ENCODE assay signal across 29 cellular contexts in genomic region chr2:197809064-197809463, GRCh38. TPM values are rescaled to one million over a fixed set of nuclear protein-coding genes. Genes with fewer than 3 reads are reported as not detected.
DNase-seq lines count a peak whose midpoint lies in the region; ATAC-seq and TF ChIP-seq lines count a peak whose summit lies in the region.
"Had no signal": no experiment of that assay in that cellular context is flagged by ENCODE, and none has a peak within 500 bp of the region (broad histone marks: within the 10 kb centered on the region; RNA-seq: fewer than 3 reads in every experiment).

No MANE protein-coding gene starts in this region.

- H3K4me3 ChIP-seq in left ventricle myocardium inferior (peak overlapping the region; percentile 91), gastroesophageal sphincter (peak overlapping the region in 1 of 2 donors; percentile 93)
- H3K4me3 ChIP-seq: GM23338, hepatocyte, ovary, spleen, upper lobe of right lung had no signal

- no peak overlapping the region for H3K27ac Mint-ChIP-seq in activated CD8-positive, alpha-beta T cell treated with anti-CD3 and anti-CD28 coated beads, Interleukin-2, amount 10 ng/mL, durations not matched to agents 7 days and 5 days
- H3K27ac Mint-ChIP-seq: activated B cell treated with CpG ODN at 0.5 μM for 24 hours; activated CD4-positive, alpha-beta memory T cell treated with anti-CD3 and anti-CD28 coated beads for 36 hours; GM23338; HFFc6; nephron progenitor cell had no signal

- H3K27me3 ChIP-seq in left ventricle myocardium inferior (ENCODE audit: low read depth) (no peaks in the 10 kb centered on the region), gastroesophageal sphincter (no peaks in the 10 kb centered on the region)
- H3K27me3 ChIP-seq: ovary, upper lobe of right lung had no signal

- POLR2A ChIA-PET in activated CD8-positive, alpha-beta T cell treated with anti-CD3 and anti-CD28 coated beads, Interleukin-2, amount 10 ng/mL, durations not matched to agents 7 days and 5 days (lab: Charles Lee) = interaction anchor here (0.9 kb wide), 1 partner anchor 233 kb away, joined by 4 read pairs; no protein-coding TSS in a partner anchor

- H3K27me3 Mint-ChIP-seq in activated CD8-positive, alpha-beta T cell treated with anti-CD3 and anti-CD28 coated beads, Interleukin-2, amount 10 ng/mL, durations not matched to agents 7 days and 5 days (ENCODE audit: low read depth) = peaks cover 25% of the 10 kb centered on the region

- peaks cover 13% of the 10 kb centered on the region for H3K4me1 Mint-ChIP-seq in activated CD8-positive, alpha-beta T cell treated with anti-CD3 and anti-CD28 coated beads, Interleukin-2, amount 10 ng/mL, durations not matched to agents 7 days and 5 days (ENCODE audit: low read depth)

- TF ChIP-seq POLR2A in gastroesophageal sphincter (IDR thresholded peaks at IDR 0.05) = no peak

- H3K9me3 ChIP-seq in left ventricle myocardium inferior (replicated peaks) (no peaks in the 10 kb centered on the region), gastroesophageal sphincter (no peaks in the 10 kb centered on the region)
- H3K9me3 ChIP-seq: ovary, spleen, upper lobe of right lung had no signal

- TF ChIP-seq CTCF in left ventricle myocardium inferior (IDR thresholded peaks at IDR 0.05; ENCODE audit: borderline replicate concordance) = no peak
- TF ChIP-seq CTCF in gastroesophageal sphincter (IDR thresholded peaks at IDR 0.05) = no peak

- no peaks in the 10 kb centered on the region for H3K36me3 Mint-ChIP-seq in activated CD8-positive, alpha-beta T cell treated with anti-CD3 and anti-CD28 coated beads, Interleukin-2, amount 10 ng/mL, durations not matched to agents 7 days and 5 days (ENCODE audit: low read depth)
- H3K36me3 Mint-ChIP-seq: activated CD4-positive, alpha-beta memory T cell treated with anti-CD3 and anti-CD28 coated beads for 36 hours had no signal

- H3K4me1 ChIP-seq in left ventricle myocardium inferior (peaks cover 71% of the 10 kb centered on the region), gastroesophageal sphincter (peaks cover 0 to 51% (median 5%) of the 10 kb centered on the region in 3 donors)

- intact Hi-C loops in left ventricle myocardium inferior (cut with micrococcal nuclease) (loop anchor here (10.0 kb wide), 1 partner anchor 486 kb away; no protein-coding TSS in a partner anchor), left cardiac atrium (cut with DNase I) (loop anchor here in 1 of 2 donors (5.0 to 10.0 kb wide), 2 partner anchors 76 to 158 kb away; no protein-coding TSS in a partner anchor)

- CTCF ChIA-PET in activated CD8-positive, alpha-beta T cell treated with anti-CD3 and anti-CD28 coated beads, Interleukin-2, amount 10 ng/mL, durations not matched to agents 7 days and 5 days (lab: Charles Lee) = interaction anchor here (0.9 to 1.7 kb wide), 2 partner anchors 175 to 487 kb away, joined by 3 read pairs; no protein-coding TSS in a partner anchor

- ATAC-seq in left cardiac atrium (no peak), SK-N-SH treated with all-trans-retinoic acid at 6 μM for 48 hours (no peak), gastroesophageal sphincter (no peak)
- no peak for ATAC-seq in activated CD8-positive, alpha-beta T cell treated with anti-CD3 and anti-CD28 coated beads, Interleukin-2, amount 10 ng/mL, durations not matched to agents 7 days and 5 days
- ATAC-seq: GM23338, left lobe of liver, Panc1, upper lobe of right lung had no signal

- no peak overlapping the region for H3K4me3 Mint-ChIP-seq in activated CD8-positive, alpha-beta T cell treated with anti-CD3 and anti-CD28 coated beads, Interleukin-2, amount 10 ng/mL, durations not matched to agents 7 days and 5 days
- H3K4me3 Mint-ChIP-seq: activated B cell treated with CpG ODN at 0.5 μM for 24 hours; activated CD4-positive, alpha-beta memory T cell treated with anti-CD3 and anti-CD28 coated beads for 36 hours; CD14-positive monocyte; GM23338; HFFc6; nephron progenitor cell had no signal

- peak overlapping the region; percentile 85 for H3K27ac ChIP-seq in left ventricle myocardium inferior (replicated peaks)
- H3K27ac ChIP-seq in gastroesophageal sphincter = peak overlapping the region in 3 of 4 donors; percentile 28 to 52 (median 39)
- H3K27ac ChIP-seq: hepatocyte, ovary, spleen, upper lobe of right lung had no signal

- H3K9me3 Mint-ChIP-seq in activated CD8-positive, alpha-beta T cell treated with anti-CD3 and anti-CD28 coated beads, Interleukin-2, amount 10 ng/mL, durations not matched to agents 7 days and 5 days (ENCODE audit: insufficient read depth) = no peaks in the 10 kb centered on the region
- H3K9me3 Mint-ChIP-seq: activated B cell treated with CpG ODN at 0.5 μM for 24 hours; activated CD4-positive, alpha-beta memory T cell treated with anti-CD3 and anti-CD28 coated beads for 36 hours; GM23338; HFFc6; nephron progenitor cell had no signal

- no peak for TF ChIP-seq EP300 in gastroesophageal sphincter (IDR thresholded peaks at IDR 0.05)

- 69 to 72% methylated on average over 5 of the region's 5 CpGs for WGBS in gastroesophageal sphincter (ENCODE audit: low coverage in 1 of 2), 2 donors

- no peak for DNase-seq in left ventricle myocardium inferior
- no peak for DNase-seq in left cardiac atrium
- DNase-seq in activated CD8-positive, alpha-beta T cell treated with anti-CD3 and anti-CD28 coated beads, Interleukin-2, amount 10 ng/mL, durations not matched to agents 7 days and 5 days = no peak
- no peak for DNase-seq in LoVo (ENCODE audit: low spot score)
- no peak for DNase-seq in activated CD8-positive, alpha-beta memory T cell treated with anti-CD3 and anti-CD28 coated beads, Interleukin-2, amount 50 U/mL, for 4 hours
- DNase-seq: activated B cell treated with CpG ODN at 0.5 μM for 24 hours; activated CD4-positive, alpha-beta memory T cell treated with anti-CD3 and anti-CD28 coated beads for 36 hours; activated gamma-delta T cell; foreskin fibroblast; HFFc6; KG1; NCI-H1417 treated with DMSO at 0.1 percent for 48 hours; NCI-H2081; NCI-H226; nephron progenitor cell; ovary; SIG-M5; spleen; substantia nigra; upper lobe of right lung had no signal

- no peaks in the 10 kb centered on the region for H3K36me3 ChIP-seq in left ventricle myocardium inferior
- no peaks in the 10 kb centered on the region for H3K36me3 ChIP-seq in gastroesophageal sphincter
- H3K36me3 ChIP-seq: ovary, spleen, upper lobe of right lung had no signal

TF ChIP-seq in SK-N-SH treated with all-trans-retinoic acid at 6 μM for 48 hours, 23 proteins besides CTCF, POLR2A, EP300 and RAD21:
- TF ChIP-seq ISL1 (CRISPR knock-in tag; IDR thresholded peaks at IDR 0.05) = peak; percentile 85
- no peak for TF ChIP-seq ESRRG (CRISPR knock-in tag; IDR thresholded peaks at IDR 0.05)
- TF ChIP-seq PATZ1 (CRISPR knock-in tag; IDR thresholded peaks at IDR 0.05; ENCODE audit: borderline replicate concordance) = 0 out of 2 replicates have a peak, but pooled peaks have one; percentile 25

RNA-seq across cellular contexts. Expression of gene PLCL1, which starts 4.7 kb away (rescaled TPM):
- total RNA-seq in left ventricle myocardium inferior (78.6 TPM), left cardiac atrium (10 to 100 TPM; 17.7 to 19.1 TPM), gastroesophageal sphincter (10 to 100 TPM; 23.4 to 89.2 (median 47.4) TPM)
- total RNA-seq in activated CD8-positive, alpha-beta T cell treated with anti-CD3 and anti-CD28 coated beads, Interleukin-2, amount 10 ng/mL, durations not matched to agents 7 days and 5 days = under 1 TPM; 0.08 to 0.18 TPM
- total RNA-seq: GM23338 had no signal

RNA-seq across cellular contexts. Expression of gene BOLL, which starts 23.9 kb away (rescaled TPM):
- total RNA-seq in left ventricle myocardium inferior = not detected
- total RNA-seq in left cardiac atrium = not detected
- total RNA-seq in gastroesophageal sphincter = under 1 TPM in 1 of 4 donors, not detected in 3; 0.19 TPM
- total RNA-seq in activated CD8-positive, alpha-beta T cell treated with anti-CD3 and anti-CD28 coated beads, Interleukin-2, amount 10 ng/mL, durations not matched to agents 7 days and 5 days = not detected
- total RNA-seq: activated B cell treated with CpG ODN at 0.5 μM for 24 hours; activated CD4-positive, alpha-beta memory T cell treated with anti-CD3 and anti-CD28 coated beads for 36 hours; GM23338; hepatocyte; HFFc6; HT1080; left lobe of liver; mesenteric fat pad; ovary; spleen; upper lobe of right lung had no signal

Comparison
In these comparisons a context has a peak if more than half of its experiments do, and no peak if none do; other contexts are left out.
1. RNA of gene PLCL1, which starts 4.7 kb away (total RNA-seq): 78.6 TPM in left ventricle myocardium inferior (single experiment), 23.4 to 89.2 TPM in gastroesophageal sphincter and 17.7 to 19.1 TPM in left cardiac atrium; 0.08 to 0.18 TPM in activated CD8-positive, alpha-beta T cell treated with anti-CD3 and anti-CD28 coated beads, Interleukin-2, amount 10 ng/mL, durations not matched to agents 7 days and 5 days; every median in the first group is over 10 times any median in the second.